16 cellular contexts compared by ENCODE assay signal in the genomic region with DNA sequence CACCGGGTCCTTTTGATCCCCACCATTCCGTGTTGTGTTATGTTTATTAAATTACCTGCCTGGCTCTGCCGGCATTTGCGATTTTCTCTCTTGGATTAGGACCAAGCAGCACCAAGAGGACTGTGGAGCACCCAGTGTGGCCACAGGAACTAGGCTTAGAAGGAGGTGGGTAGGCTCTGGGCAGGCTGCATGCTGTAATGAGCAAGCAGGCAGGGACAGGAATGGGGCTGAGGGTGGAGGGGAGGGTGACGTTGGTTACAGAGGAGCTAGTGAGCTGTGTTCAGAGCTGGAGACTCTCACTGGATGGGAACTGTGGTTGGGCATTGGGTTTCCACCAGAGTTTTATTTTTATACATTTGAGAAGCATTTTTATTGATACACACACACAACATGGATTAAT. TPM values are rescaled to one million over a fixed set of nuclear protein-coding genes. Genes with fewer than 3 reads are reported as not detected.
DNase-seq lines count a peak whose midpoint lies in the region; ATAC-seq and TF ChIP-seq lines count a peak whose summit lies in the region.
"Had no signal": no experiment of that assay in that cellular context is flagged by ENCODE, and none has a peak within 500 bp of the region (broad histone marks: within the 10 kb centered on the region; RNA-seq: fewer than 3 reads in every experiment).

No MANE protein-coding gene starts in this region.

- H4K20me1 ChIP-seq in hepatocyte (ENCODE audit: insufficient read depth, poor library complexity, severe bottlenecking) = no peaks in the 10 kb centered on the region

- H2BK120ac ChIP-seq in trophoblast cell (ENCODE audit: insufficient read depth, low read length, poor library complexity) = no peak overlapping the region

- no peaks in the 10 kb centered on the region for H3K9me3 ChIP-seq in hepatocyte (ENCODE audit: low read depth)
- no peaks in the 10 kb centered on the region for H3K9me3 ChIP-seq in trophoblast cell (ENCODE audit: insufficient read depth, low read depth, low read length)
- no peaks in the 10 kb centered on the region for H3K9me3 ChIP-seq in SJCRH30 (replicated peaks)
- no peaks in the 10 kb centered on the region for H3K9me3 ChIP-seq in T-helper 17 cell (ENCODE audit: control insufficient read depth, low read length, poor library complexity, severe bottlenecking)

- peak overlapping the region; percentile 23 for H3K23ac ChIP-seq in trophoblast cell (ENCODE audit: low read length)

- no peak overlapping the region for H2AK5ac ChIP-seq in trophoblast cell (ENCODE audit: low read length)

- H3K27ac ChIP-seq in hepatocyte (no peak overlapping the region), trophoblast cell (ENCODE audit: low read depth, low read length) (no peak overlapping the region), SJCRH30 (no peak overlapping the region)
- H3K27ac ChIP-seq: 22Rv1 had no signal

- H3K4me1 ChIP-seq in hepatocyte (ENCODE audit: insufficient read depth) (no peaks in the 10 kb centered on the region), trophoblast cell (ENCODE audit: control insufficient read depth in 1 of 2, insufficient read depth in 2 of 2, low read length in 2 of 2) (peaks cover 0 to 4% of the 10 kb centered on the region in 2 experiments), SJCRH30 (no peaks in the 10 kb centered on the region)

- no peaks in the 10 kb centered on the region for H3K79me1 ChIP-seq in trophoblast cell (ENCODE audit: low read length)

- H3K9ac ChIP-seq in trophoblast cell (ENCODE audit: low read length) = no peak overlapping the region

- no peaks in the 10 kb centered on the region for H3K9me2 ChIP-seq in hepatocyte (replicated peaks; ENCODE audit: insufficient read depth)

- H3K27ac Mint-ChIP-seq in T-helper 17 cell = no peak overlapping the region
- H3K27ac Mint-ChIP-seq: CD14-positive monocyte; CD8-positive, alpha-beta T cell had no signal

- no peak overlapping the region for H4K8ac ChIP-seq in trophoblast cell (ENCODE audit: low read depth, low read length)

- H2BK5ac ChIP-seq in trophoblast cell (ENCODE audit: low read depth, low read length, poor library complexity) = no peak overlapping the region

- peaks cover 5% of the 10 kb centered on the region for H3K4me1 Mint-ChIP-seq in T-helper 17 cell
- H3K4me1 Mint-ChIP-seq: CD14-positive monocyte had no signal

- no peak overlapping the region for H2AFZ ChIP-seq in hepatocyte
- H2AFZ ChIP-seq in trophoblast cell (ENCODE audit: insufficient read depth, low read length, poor library complexity) = no peak overlapping the region

- H3K4me3 ChIP-seq in hepatocyte (no peak overlapping the region), trophoblast cell (ENCODE audit: low read depth, low read length) (no peak overlapping the region), SJCRH30 (no peak overlapping the region)

- no peak overlapping the region for H3K4ac ChIP-seq in trophoblast cell (ENCODE audit: low read depth, low read length)

- no peak overlapping the region for H2BK12ac ChIP-seq in trophoblast cell (ENCODE audit: low read length)

- DNase-seq in activated CD8-positive, alpha-beta memory T cell treated with anti-CD3 and anti-CD28 coated beads for 24 hours = peak; percentile 32
- DNase-seq in activated CD8-positive, alpha-beta memory T cell treated with anti-CD3 and anti-CD28 coated beads, Interleukin-2, amount 50 U/mL, for 4 hours = no peak
- peak; percentile 43 for DNase-seq in ecto neural progenitor cell (ENCODE audit: low spot score)
- DNase-seq in hepatocyte (ENCODE audit: low spot score) = peak; percentile 2
- no peak for DNase-seq in trophoblast cell
- no peak for DNase-seq in SJCRH30
- DNase-seq in T-helper 17 cell = no peak
- DNase-seq in stimulated activated CD4-positive, alpha-beta T cell treated with anti-CD3 and anti-CD28 coated beads, Interleukin-15, amount 100 ng/mL, for 24 hours = no peak
- DNase-seq: CD8-positive, alpha-beta T cell; COR-L47; DMS153; DND-41; GDM1 had no signal

- no peak overlapping the region for H3K18ac ChIP-seq in trophoblast cell (ENCODE audit: low read length)

- H3K36me3 ChIP-seq in hepatocyte (replicated peaks; ENCODE audit: insufficient read depth, low read depth) (no peaks in the 10 kb centered on the region), trophoblast cell (ENCODE audit: control insufficient read depth in 1 of 2, insufficient read depth in 2 of 2, low read length in 2 of 2) (no peaks in the 10 kb centered on the region), SJCRH30 (no peaks in the 10 kb centered on the region)

- no peak overlapping the region for H4K12ac ChIP-seq in trophoblast cell (ENCODE audit: low read depth, low read length)

- H3K14ac ChIP-seq in trophoblast cell (ENCODE audit: low read length) = no peak overlapping the region

- H3K36me3 Mint-ChIP-seq in T-helper 17 cell (ENCODE audit: low read depth) = peaks cover 2% of the 10 kb centered on the region
- H3K36me3 Mint-ChIP-seq: CD14-positive monocyte; CD8-positive, alpha-beta T cell had no signal

- no peak for ATAC-seq in T-helper 17 cell
- ATAC-seq: CD8-positive, alpha-beta T cell had no signal

- H3K4me2 ChIP-seq in hepatocyte = no peak overlapping the region
- no peak overlapping the region for H3K4me2 ChIP-seq in trophoblast cell (ENCODE audit: low read length)

- no peak for TF ChIP-seq CTCF in hepatocyte (IDR thresholded peaks at IDR 0.05; ENCODE audit: poor library complexity)

- no peak overlapping the region for H4K91ac ChIP-seq in trophoblast cell (ENCODE audit: low read depth, low read length)

- H3K27me3 ChIP-seq in hepatocyte (peaks cover 32% of the 10 kb centered on the region), trophoblast cell (ENCODE audit: insufficient read depth, low read length) (no peaks in the 10 kb centered on the region), SJCRH30 (no peaks in the 10 kb centered on the region)

- no peaks in the 10 kb centered on the region for H3K79me2 ChIP-seq in hepatocyte
- no peaks in the 10 kb centered on the region for H3K79me2 ChIP-seq in trophoblast cell (ENCODE audit: control insufficient read depth, insufficient read depth, low read length, poor library complexity)

- 67% methylated on average over 5 of the region's 5 CpGs for WGBS in hepatocyte (ENCODE audit: low lambda C conversion rate, missing lambda C conversion rate)
- no CpG with 5 or more reads among the region's 5 CpGs for WGBS in trophoblast cell (ENCODE audit: extremely low coverage, insufficient coverage, insufficient read length)

- H3K4me3 Mint-ChIP-seq in T-helper 17 cell = no peak overlapping the region
- H3K4me3 Mint-ChIP-seq: CD14-positive monocyte; CD8-positive, alpha-beta T cell had no signal

- H3K27me3 Mint-ChIP-seq in T-helper 17 cell = peaks cover 57% of the 10 kb centered on the region

RNA-seq across cellular contexts. Expression of gene SCN5A, which starts 7.9 kb away (rescaled TPM):
- total RNA-seq in hepatocyte (0.48 and 1.3 TPM in 2 replicates), T-helper 17 cell (under 1 TPM in 1 of 2 donors, not detected in 1; 0.05 TPM)
- 0.97 and 1.9 TPM in 2 replicates for polyA plus RNA-seq in hepatocyte
- 0.93 and 0.94 TPM in 2 replicates for polyA plus RNA-seq in trophoblast cell (2013)
- 13.1 and 15.2 TPM in 2 replicates for total RNA-seq in SJCRH30 (2014; rRNA removed; shearing (Covaris generic))
- total RNA-seq: HepG2 had no signal
- polyA plus RNA-seq: CD14-positive monocyte had no signal

Comparison
In these comparisons a context has a peak if more than half of its experiments do, and no peak if none do; other contexts are left out.
1. DNase-seq: peak in activated CD8-positive, alpha-beta memory T cell treated with anti-CD3 and anti-CD28 coated beads for 24 hours (single experiment), ecto neural progenitor cell (single experiment) and hepatocyte (single experiment); none in activated CD8-positive, alpha-beta memory T cell treated with anti-CD3 and anti-CD28 coated beads, Interleukin-2, amount 50 U/mL, for 4 hours (single experiment), trophoblast cell (0 of 2), SJCRH30 (0 of 2), T-helper 17 cell (0 of 3) and stimulated activated CD4-positive, alpha-beta T cell treated with anti-CD3 and anti-CD28 coated beads, Interleukin-15, amount 100 ng/mL, for 24 hours (single experiment).